ENCODE assay signal across 1 cellular context in the genomic region with DNA sequence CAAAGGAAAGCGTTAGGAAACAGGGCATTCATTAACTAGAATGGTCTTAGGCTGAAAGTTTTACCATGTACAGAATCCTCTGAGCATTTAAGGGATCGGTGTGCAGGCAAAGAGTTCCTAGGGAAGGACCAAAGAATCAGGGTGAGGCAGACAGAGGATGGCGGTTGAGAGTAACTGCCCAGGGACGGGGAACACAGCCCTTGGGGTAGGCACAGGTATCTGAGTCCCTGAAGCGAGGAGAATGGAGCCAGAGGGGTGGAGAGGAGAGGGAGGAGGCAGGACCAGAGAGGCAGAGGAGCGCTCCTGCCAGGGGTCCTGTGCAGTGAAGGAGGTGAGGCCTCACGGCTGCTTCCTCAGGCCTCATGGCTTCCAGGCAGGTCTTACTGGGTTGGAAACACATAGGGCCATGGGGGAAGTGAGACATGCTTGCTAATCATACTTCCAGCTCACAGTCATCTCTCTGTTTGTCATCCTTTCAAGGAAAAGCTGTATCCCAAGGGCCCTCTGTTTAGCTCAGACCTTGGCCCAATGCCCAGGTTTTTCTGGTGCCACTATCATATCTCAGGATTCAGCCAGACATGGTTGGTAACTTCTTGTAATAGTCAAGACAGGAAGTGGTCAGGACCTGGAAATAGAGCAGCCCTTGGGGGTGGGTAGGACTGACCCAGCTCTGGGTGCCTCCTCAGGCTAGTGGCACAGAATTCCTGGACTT.
TF ChIP-seq lines count a peak whose summit lies in the region.

No MANE protein-coding gene starts in this region.

TF ChIP-seq in GM23338, 12 proteins besides CTCF, POLR2A, EP300 and RAD21 (continued from another document):
- TF ChIP-seq, protein P1, sequence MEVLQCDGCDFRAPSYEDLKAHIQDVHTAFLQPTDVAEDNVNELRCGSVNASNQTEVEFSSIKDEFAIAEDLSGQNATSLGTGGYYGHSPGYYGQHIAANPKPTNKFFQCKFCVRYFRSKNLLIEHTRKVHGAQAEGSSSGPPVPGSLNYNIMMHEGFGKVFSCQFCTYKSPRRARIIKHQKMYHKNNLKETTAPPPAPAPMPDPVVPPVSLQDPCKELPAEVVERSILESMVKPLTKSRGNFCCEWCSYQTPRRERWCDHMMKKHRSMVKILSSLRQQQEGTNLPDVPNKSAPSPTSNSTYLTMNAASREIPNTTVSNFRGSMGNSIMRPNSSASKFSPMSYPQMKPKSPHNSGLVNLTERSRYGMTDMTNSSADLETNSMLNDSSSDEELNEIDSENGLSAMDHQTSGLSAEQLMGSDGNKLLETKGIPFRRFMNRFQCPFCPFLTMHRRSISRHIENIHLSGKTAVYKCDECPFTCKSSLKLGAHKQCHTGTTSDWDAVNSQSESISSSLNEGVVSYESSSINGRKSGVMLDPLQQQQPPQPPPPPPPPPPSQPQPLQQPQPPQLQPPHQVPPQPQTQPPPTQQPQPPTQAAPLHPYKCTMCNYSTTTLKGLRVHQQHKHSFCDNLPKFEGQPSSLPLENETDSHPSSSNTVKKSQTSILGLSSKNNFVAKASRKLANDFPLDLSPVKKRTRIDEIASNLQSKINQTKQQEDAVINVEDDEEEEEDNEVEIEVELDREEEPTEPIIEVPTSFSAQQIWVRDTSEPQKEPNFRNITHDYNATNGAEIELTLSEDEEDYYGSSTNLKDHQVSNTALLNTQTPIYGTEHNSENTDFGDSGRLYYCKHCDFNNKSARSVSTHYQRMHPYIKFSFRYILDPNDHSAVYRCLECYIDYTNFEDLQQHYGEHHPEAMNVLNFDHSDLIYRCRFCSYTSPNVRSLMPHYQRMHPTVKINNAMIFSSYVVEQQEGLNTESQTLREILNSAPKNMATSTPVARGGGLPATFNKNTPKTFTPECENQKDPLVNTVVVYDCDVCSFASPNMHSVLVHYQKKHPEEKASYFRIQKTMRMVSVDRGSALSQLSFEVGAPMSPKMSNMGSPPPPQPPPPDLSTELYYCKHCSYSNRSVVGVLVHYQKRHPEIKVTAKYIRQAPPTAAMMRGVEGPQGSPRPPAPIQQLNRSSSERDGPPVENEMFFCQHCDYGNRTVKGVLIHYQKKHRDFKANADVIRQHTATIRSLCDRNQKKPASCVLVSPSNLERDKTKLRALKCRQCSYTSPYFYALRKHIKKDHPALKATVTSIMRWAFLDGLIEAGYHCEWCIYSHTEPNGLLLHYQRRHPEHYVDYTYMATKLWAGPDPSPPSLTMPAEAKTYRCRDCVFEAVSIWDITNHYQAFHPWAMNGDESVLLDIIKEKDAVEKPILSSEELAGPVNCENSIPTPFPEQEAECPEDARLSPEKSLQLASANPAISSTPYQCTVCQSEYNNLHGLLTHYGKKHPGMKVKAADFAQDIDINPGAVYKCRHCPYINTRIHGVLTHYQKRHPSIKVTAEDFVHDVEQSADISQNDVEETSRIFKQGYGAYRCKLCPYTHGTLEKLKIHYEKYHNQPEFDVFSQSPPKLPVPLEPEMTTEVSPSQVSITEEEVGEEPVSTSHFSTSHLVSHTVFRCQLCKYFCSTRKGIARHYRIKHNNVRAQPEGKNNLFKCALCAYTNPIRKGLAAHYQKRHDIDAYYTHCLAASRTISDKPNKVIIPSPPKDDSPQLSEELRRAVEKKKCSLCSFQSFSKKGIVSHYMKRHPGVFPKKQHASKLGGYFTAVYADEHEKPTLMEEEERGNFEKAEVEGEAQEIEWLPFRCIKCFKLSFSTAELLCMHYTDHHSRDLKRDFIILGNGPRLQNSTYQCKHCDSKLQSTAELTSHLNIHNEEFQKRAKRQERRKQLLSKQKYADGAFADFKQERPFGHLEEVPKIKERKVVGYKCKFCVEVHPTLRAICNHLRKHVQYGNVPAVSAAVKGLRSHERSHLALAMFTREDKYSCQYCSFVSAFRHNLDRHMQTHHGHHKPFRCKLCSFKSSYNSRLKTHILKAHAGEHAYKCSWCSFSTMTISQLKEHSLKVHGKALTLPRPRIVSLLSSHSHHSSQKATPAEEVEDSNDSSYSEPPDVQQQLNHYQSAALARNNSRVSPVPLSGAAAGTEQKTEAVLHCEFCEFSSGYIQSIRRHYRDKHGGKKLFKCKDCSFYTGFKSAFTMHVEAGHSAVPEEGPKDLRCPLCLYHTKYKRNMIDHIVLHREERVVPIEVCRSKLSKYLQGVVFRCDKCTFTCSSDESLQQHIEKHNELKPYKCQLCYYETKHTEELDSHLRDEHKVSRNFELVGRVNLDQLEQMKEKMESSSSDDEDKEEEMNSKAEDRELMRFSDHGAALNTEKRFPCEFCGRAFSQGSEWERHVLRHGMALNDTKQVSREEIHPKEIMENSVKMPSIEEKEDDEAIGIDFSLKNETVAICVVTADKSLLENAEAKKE (CRISPR knock-in tag; IDR thresholded peaks at IDR 0.05): no peak
- TF ChIP-seq NANOG (IDR thresholded peaks at IDR 0.05; ENCODE audit: borderline replicate concordance): no peak
- no peak for TF ChIP-seq ZNF114 (CRISPR knock-in tag; IDR thresholded peaks at IDR 0.05)
- TF ChIP-seq, protein P2, sequence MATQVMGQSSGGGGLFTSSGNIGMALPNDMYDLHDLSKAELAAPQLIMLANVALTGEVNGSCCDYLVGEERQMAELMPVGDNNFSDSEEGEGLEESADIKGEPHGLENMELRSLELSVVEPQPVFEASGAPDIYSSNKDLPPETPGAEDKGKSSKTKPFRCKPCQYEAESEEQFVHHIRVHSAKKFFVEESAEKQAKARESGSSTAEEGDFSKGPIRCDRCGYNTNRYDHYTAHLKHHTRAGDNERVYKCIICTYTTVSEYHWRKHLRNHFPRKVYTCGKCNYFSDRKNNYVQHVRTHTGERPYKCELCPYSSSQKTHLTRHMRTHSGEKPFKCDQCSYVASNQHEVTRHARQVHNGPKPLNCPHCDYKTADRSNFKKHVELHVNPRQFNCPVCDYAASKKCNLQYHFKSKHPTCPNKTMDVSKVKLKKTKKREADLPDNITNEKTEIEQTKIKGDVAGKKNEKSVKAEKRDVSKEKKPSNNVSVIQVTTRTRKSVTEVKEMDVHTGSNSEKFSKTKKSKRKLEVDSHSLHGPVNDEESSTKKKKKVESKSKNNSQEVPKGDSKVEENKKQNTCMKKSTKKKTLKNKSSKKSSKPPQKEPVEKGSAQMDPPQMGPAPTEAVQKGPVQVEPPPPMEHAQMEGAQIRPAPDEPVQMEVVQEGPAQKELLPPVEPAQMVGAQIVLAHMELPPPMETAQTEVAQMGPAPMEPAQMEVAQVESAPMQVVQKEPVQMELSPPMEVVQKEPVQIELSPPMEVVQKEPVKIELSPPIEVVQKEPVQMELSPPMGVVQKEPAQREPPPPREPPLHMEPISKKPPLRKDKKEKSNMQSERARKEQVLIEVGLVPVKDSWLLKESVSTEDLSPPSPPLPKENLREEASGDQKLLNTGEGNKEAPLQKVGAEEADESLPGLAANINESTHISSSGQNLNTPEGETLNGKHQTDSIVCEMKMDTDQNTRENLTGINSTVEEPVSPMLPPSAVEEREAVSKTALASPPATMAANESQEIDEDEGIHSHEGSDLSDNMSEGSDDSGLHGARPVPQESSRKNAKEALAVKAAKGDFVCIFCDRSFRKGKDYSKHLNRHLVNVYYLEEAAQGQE (IDR thresholded peaks at IDR 0.05; ENCODE audit: unreplicated experiment): no peak
- no peak for TF ChIP-seq ZNF331 (CRISPR knock-in tag; IDR thresholded peaks at IDR 0.05; ENCODE audit: low read depth)
- TF ChIP-seq POLR2AphosphoS5 (IDR thresholded peaks at IDR 0.05; ENCODE audit: low read depth): no peak
- TF ChIP-seq EZH2phosphoT487 (IDR thresholded peaks at IDR 0.05; ENCODE audit: unreplicated experiment): no peak
- no peak for TF ChIP-seq CREB1 (CRISPR knock-in tag; IDR thresholded peaks at IDR 0.05; ENCODE audit: low read depth)
- TF ChIP-seq EZH2 (IDR thresholded peaks at IDR 0.05; ENCODE audit: low read depth, unreplicated experiment): no peak
- TF ChIP-seq JUNB (IDR thresholded peaks at IDR 0.05; ENCODE audit: unreplicated experiment): no peak
- no peak for TF ChIP-seq STAT1 (IDR thresholded peaks at IDR 0.05; ENCODE audit: unreplicated experiment)
